Comparison of ENCODE assay signal across 23 cellular contexts in genomic region chr7:5291301-5291700, GRCh38. TPM values are rescaled to one million over a fixed set of nuclear protein-coding genes. Genes with fewer than 3 reads are reported as not detected.
DNase-seq lines count a peak whose midpoint lies in the region; ATAC-seq, FAIRE-seq and TF ChIP-seq lines count a peak whose summit lies in the region.
"Had no signal": no experiment of that assay in that cellular context is flagged by ENCODE, and none has a peak within 500 bp of the region (broad histone marks: within the 10 kb centered on the region; RNA-seq: fewer than 3 reads in every experiment).

No MANE protein-coding gene starts in this region.

- H3K4me3 ChIP-seq in HepG2 (replicated peaks in 1 of 3; ENCODE audit: insufficient read depth in 1 of 3, low read depth in 2 of 3, low read length in 3 of 3) (no peak overlapping the region), right lobe of liver (no peak overlapping the region), H7 (ENCODE audit: insufficient read depth, low read depth, low read length) (no peak overlapping the region), K562 (no peak overlapping the region), osteoblast (ENCODE audit: insufficient read depth, low read length) (no peak overlapping the region), esophagus squamous epithelium (no peak overlapping the region), tibial artery (no peak overlapping the region)
- H3K4me3 ChIP-seq: BLaER1 treated with 17β-estradiol and CSF1 and Interleukin-3, amounts not matched to agents 10 nM and 100 nM; GM12878 had no signal

- H3K27me3 ChIP-seq in HepG2 (ENCODE audit: control insufficient read depth in 1 of 2, insufficient read depth in 2 of 2, low read length in 2 of 2) (no peaks in the 10 kb centered on the region), right lobe of liver (no peaks in the 10 kb centered on the region), H7 (ENCODE audit: control insufficient read depth, insufficient read depth, low read length) (no peaks in the 10 kb centered on the region), K562 (ENCODE audit: control insufficient read depth in 2 of 2, insufficient read depth in 2 of 2, low read length in 2 of 2) (no peaks in the 10 kb centered on the region), osteoblast (ENCODE audit: insufficient read depth, low read length) (no peaks in the 10 kb centered on the region), esophagus squamous epithelium (peaks cover 0 to 13% (median 0%) of the 10 kb centered on the region in 4 donors), tibial artery (peaks cover 0 to 28% of the 10 kb centered on the region in 2 donors)
- H3K27me3 ChIP-seq: BLaER1 treated with 17β-estradiol and CSF1 and Interleukin-3, amounts not matched to agents 10 nM and 100 nM had no signal

- no peak overlapping the region for H3K9ac ChIP-seq in HepG2 (ENCODE audit: insufficient read depth, low read depth, low read length)
- H3K9ac ChIP-seq in K562 (ENCODE audit: insufficient read depth in 1 of 2, low read depth in 2 of 2, low read length in 2 of 2), result no peak overlapping the region
- H3K9ac ChIP-seq: BLaER1 treated with 17β-estradiol and CSF1 and Interleukin-3, amounts not matched to agents 10 nM and 100 nM had no signal

- H2AFZ ChIP-seq in HepG2 (ENCODE audit: low read length) (no peak overlapping the region), K562 (ENCODE audit: low read depth, low read length) (no peak overlapping the region), osteoblast (ENCODE audit: low read length) (no peak overlapping the region)

- H3K36me3 ChIP-seq in HepG2 (replicated peaks in 1 of 2; ENCODE audit: control insufficient read depth in 1 of 2, insufficient read depth in 2 of 2, low read length in 2 of 2) (peaks cover 6 to 15% of the 10 kb centered on the region in 2 experiments; a peak in 4 of 5 replicates), right lobe of liver (no peaks in the 10 kb centered on the region), H7 (replicated peaks; ENCODE audit: control insufficient read depth, insufficient read depth, low read length) (no peaks in the 10 kb centered on the region), K562 (ENCODE audit: control insufficient read depth, insufficient read depth, low read length) (no peaks in the 10 kb centered on the region), osteoblast (ENCODE audit: insufficient read depth, low read length) (no peaks in the 10 kb centered on the region), esophagus squamous epithelium (no peaks in the 10 kb centered on the region), tibial artery (no peaks in the 10 kb centered on the region)

- no peak for TF ChIP-seq POLR2A in HepG2 (IDR thresholded peaks at IDR 0.05; ENCODE audit: insufficient read depth in 1 of 2, low read depth in 2 of 2, low read length in 2 of 2)
- TF ChIP-seq POLR2A in right lobe of liver (IDR thresholded peaks at IDR 0.05), result no peak
- no peak for TF ChIP-seq POLR2A in K562 (conservative IDR thresholded peaks at IDR 0.05)
- no peak for TF ChIP-seq POLR2A in esophagus squamous epithelium (IDR thresholded peaks at IDR 0.05)

- TF ChIP-seq RAD21 in HepG2 (CRISPR knock-in tag; IDR thresholded peaks at IDR 0.05) (no peak), K562 (CRISPR knock-in tag; conservative IDR thresholded peaks at IDR 0.05 in 1 of 2, IDR thresholded peaks at IDR 0.05 in 1 of 2) (no peak)

- POLR2A ChIA-PET in HepG2 (lab: Yijun Ruan, JAX), result no interaction called here
- POLR2A ChIA-PET in K562 (lab: Yijun Ruan, JAX), result interaction anchor here (0.6 to 1.0 kb wide), 2 partner anchors 13 to 36 kb away, joined by 3 read pairs; no protein-coding TSS in a partner anchor

- peaks cover 23% of the 10 kb centered on the region for H3K4me1 ChIP-seq in HepG2 (ENCODE audit: insufficient read depth, low read length)
- no peaks in the 10 kb centered on the region for H3K4me1 ChIP-seq in right lobe of liver
- peaks cover 0 to 30% of the 10 kb centered on the region in 2 experiments; a peak in 2 of 5 replicates for H3K4me1 ChIP-seq in K562 (replicated peaks in 1 of 2; ENCODE audit: control insufficient read depth in 2 of 2, insufficient read depth in 2 of 2, low read length in 2 of 2)
- H3K4me1 ChIP-seq in osteoblast (ENCODE audit: insufficient read depth, low read length), result no peaks in the 10 kb centered on the region
- H3K4me1 ChIP-seq in esophagus squamous epithelium, result no peaks in the 10 kb centered on the region
- no peaks in the 10 kb centered on the region for H3K4me1 ChIP-seq in tibial artery
- H3K4me1 ChIP-seq: Caco-2 had no signal

- no peak overlapping the region for H3K4me2 ChIP-seq in HepG2 (ENCODE audit: low read depth, low read length)
- H3K4me2 ChIP-seq in K562 (ENCODE audit: insufficient read depth, low read length), result no peak overlapping the region
- H3K4me2 ChIP-seq in osteoblast (ENCODE audit: insufficient read depth, low read length), result no peak overlapping the region
- H3K4me2 ChIP-seq: BLaER1 treated with 17β-estradiol and CSF1 and Interleukin-3, amounts not matched to agents 10 nM and 100 nM had no signal

- TF ChIP-seq EP300 in HepG2 (IDR thresholded peaks at IDR 0.05; ENCODE audit: low read depth in 2 of 2, low read length in 2 of 2) (no peak), HepG2 (CRISPR knock-in tag; IDR thresholded peaks at IDR 0.05; ENCODE audit: borderline replicate concordance) (no peak), K562 (IDR thresholded peaks at IDR 0.05; ENCODE audit: low read length) (no peak)

- H3K79me2 ChIP-seq in HepG2 (ENCODE audit: insufficient read depth, low read length) (no peaks in the 10 kb centered on the region), K562 (ENCODE audit: control insufficient read depth, insufficient read depth, low read length) (no peaks in the 10 kb centered on the region), osteoblast (ENCODE audit: insufficient read depth, low read length) (no peaks in the 10 kb centered on the region)

- peak overlapping the region; percentile 18 for H3K27ac ChIP-seq in HepG2 (ENCODE audit: extremely low read length, insufficient read depth, low read length)
- no peak overlapping the region for H3K27ac ChIP-seq in right lobe of liver
- H3K27ac ChIP-seq in K562 (ENCODE audit: extremely low read depth, low read depth, low read length), result no peak overlapping the region
- H3K27ac ChIP-seq in osteoblast (ENCODE audit: low read depth, low read length), result no peak overlapping the region
- H3K27ac ChIP-seq in esophagus squamous epithelium, result no peak overlapping the region
- no peak overlapping the region for H3K27ac ChIP-seq in tibial artery
- H3K27ac ChIP-seq: BLaER1 treated with 17β-estradiol and CSF1 and Interleukin-3, amounts not matched to agents 10 nM and 100 nM; C4-2B had no signal

- CTCF ChIA-PET in HepG2 (lab: Yijun Ruan, JAX; ENCODE audit: low intra/inter-chr PET ratio, low total read pairs) (no interaction called here), K562 (lab: Yijun Ruan, JAX; ENCODE audit: low intra/inter-chr PET ratio) (no interaction called here)

- in situ Hi-C loops in HepG2 (cut with HindIII; ENCODE audit: extremely low pct_ligation_motif_present, low pct_unique_long_range_greater_than_20kb), result no loop called here
- in situ Hi-C loops in K562 (cut with MboI), result no loop called here

- BruUV-seq in HepG2 (replicated peaks; lab: Mats Ljungman, UMichigan) (no TSS peak), K562 (replicated peaks; lab: Mats Ljungman, UMichigan) (no TSS peak)

- 95% methylated on average over 7 of the region's 8 CpGs for WGBS in HepG2 (ENCODE audit: low lambda C conversion rate)
- WGBS in right lobe of liver (ENCODE audit: insufficient coverage, low coverage, low lambda C conversion rate, missing lambda C conversion rate), result 80% methylated on average over 1 of the region's 8 CpGs
- WGBS in K562 (ENCODE audit: insufficient coverage, low coverage, missing lambda C conversion rate), result 14% methylated on average over 7 of the region's 8 CpGs
- 69 to 72% methylated on average over 7 of the region's 8 CpGs for WGBS in esophagus squamous epithelium, 2 donors

- FAIRE-seq in HepG2 (lab: Jason Lieb, UNC) (no peak), K562 (lab: Jason Lieb, UNC) (no peak)
- FAIRE-seq: A204.1, D721Med, G401.6, GM12878, GM12892, GM18507 had no signal

- DNase-seq in HepG2 (ENCODE audit: low spot score) (no peak), right lobe of liver (no peak), H7 (peak; percentile 23), K562 (ENCODE audit: extremely low read depth in 1 of 4, low spot score in 3 of 4) (no peak), osteoblast (ENCODE audit: insufficient read length, low spot score, missing footprints) (peak; percentile 48), esophagus squamous epithelium (lab: John Stamatoyannopoulos, UW) (no peak), tibial artery (no peak)
- DNase-seq: 8988T; AML-193; Caco-2; Calu3; CD4-positive, alpha-beta T cell; CD8-positive, alpha-beta T cell; DMS79 treated with DMSO at 0.1 percent for 48 hours had no signal

- TF ChIP-seq CTCF in HepG2 (CRISPR knock-in tag; IDR thresholded peaks at IDR 0.05), result no peak
- no peak for TF ChIP-seq CTCF in right lobe of liver (IDR thresholded peaks at IDR 0.05)
- no peak for TF ChIP-seq CTCF in K562 (IDR thresholded peaks at IDR 0.05 in 2 of 3, conservative IDR thresholded peaks at IDR 0.05 in 1 of 3; ENCODE audit: insufficient read depth in 2 of 3, low read depth in 1 of 3, low read length in 3 of 3)
- no peak for TF ChIP-seq CTCF in osteoblast (IDR thresholded peaks at IDR 0.05; ENCODE audit: extremely low read depth, low read depth, low read length)
- TF ChIP-seq CTCF in esophagus squamous epithelium (IDR thresholded peaks at IDR 0.05), result no peak
- TF ChIP-seq CTCF in tibial artery (IDR thresholded peaks at IDR 0.05), result no peak

- H3K9me3 ChIP-seq in HepG2 (ENCODE audit: low read length) (no peaks in the 10 kb centered on the region), right lobe of liver (no peaks in the 10 kb centered on the region), K562 (replicated peaks; ENCODE audit: control insufficient read depth, insufficient read depth, low read depth, low read length) (no peaks in the 10 kb centered on the region), osteoblast (ENCODE audit: low read depth, low read length) (peaks cover 2% of the 10 kb centered on the region), esophagus squamous epithelium (no peaks in the 10 kb centered on the region), tibial artery (no peaks in the 10 kb centered on the region)
- H3K9me3 ChIP-seq: Caco-2 had no signal

- intact Hi-C loops in HepG2 (cut with micrococcal nuclease; ENCODE audit: unreplicated experiment), result no loop called here
- intact Hi-C loops in right lobe of liver (cut with DNase I), result no loop called here
- intact Hi-C loops in K562 (cut with micrococcal nuclease), result no loop called here
- intact Hi-C loops in esophagus squamous epithelium (cut with DNase I), result no loop called here
- intact Hi-C loops in tibial artery (cut with DNase I; ENCODE audit: low total_unique reads), result no loop called here

- no peaks in the 10 kb centered on the region for H4K20me1 ChIP-seq in HepG2 (ENCODE audit: insufficient read depth, low read length)
- H4K20me1 ChIP-seq in K562 (replicated peaks; ENCODE audit: control insufficient read depth, insufficient read depth, low read length), result no peaks in the 10 kb centered on the region
- no peaks in the 10 kb centered on the region for H4K20me1 ChIP-seq in osteoblast (ENCODE audit: insufficient read depth, low read length)

- H3K9me1 ChIP-seq in K562 (ENCODE audit: control insufficient read depth, insufficient read depth, low read length), result no peaks in the 10 kb centered on the region

- no peak for ATAC-seq in HepG2
- no peak for ATAC-seq in right lobe of liver
- no peak for ATAC-seq in K562
- ATAC-seq in HG02870 (IDR thresholded peaks at IDR 0.05; ENCODE audit: unreplicated experiment), result no peak
- ATAC-seq: CD8-positive, alpha-beta T cell; GM12878 had no signal

RNA-seq across cellular contexts. Expression of gene SLC29A4, which starts 8.6 kb away (rescaled TPM):
- 21.2 and 31.7 TPM in 2 replicates for total RNA-seq in HepG2 (2016; rRNA removed; fragmentation: Illumina TruSeq; extraction: Trizol)
- 33.8 and 34.7 TPM in 2 replicates for total RNA-seq in HepG2 (2016; cell fraction: cytosol; rRNA removed; fragmentation: Illumina TruSeq; extraction: Trizol; ENCODE audit: low read depth)
- total RNA-seq in HepG2 (2016; cell fraction: insoluble cytoplasmic fraction; rRNA removed; fragmentation: Illumina TruSeq; extraction: Trizol), result 18.9 and 30.5 TPM in 2 replicates
- total RNA-seq in HepG2 (2016; cell fraction: membrane; rRNA removed; fragmentation: Illumina TruSeq; extraction: Trizol), result 76.3 and 81.9 TPM in 2 replicates
- total RNA-seq in HepG2 (2016; cell fraction: nucleus; rRNA removed; fragmentation: Illumina TruSeq; extraction: Trizol), result 18.2 and 22.5 TPM in 2 replicates
- polyA plus RNA-seq in HepG2 (2011; rRNA removed), result 29.7 and 53.0 TPM in 2 replicates
- polyA plus RNA-seq in HepG2 (2011; cell fraction: cytosol; rRNA removed), result 23.1 and 35.9 TPM in 2 replicates
- 110 and 117 TPM in 2 replicates for polyA plus RNA-seq in HepG2 (2011; cell fraction: nucleus; rRNA removed)
- 21.6 and 26.5 TPM in 2 replicates for polyA plus RNA-seq in HepG2 (2012)
- polyA plus RNA-seq in HepG2 (2016; cell fraction: cytosol; fragmentation: Illumina TruSeq; extraction: Trizol; ENCODE audit: low read depth), result 78.6 and 80.2 TPM in 2 replicates
- polyA plus RNA-seq in HepG2 (2016; cell fraction: insoluble cytoplasmic fraction; fragmentation: Illumina TruSeq; extraction: Trizol; ENCODE audit: low read depth), result 31.0 and 42.3 TPM in 2 replicates
- polyA plus RNA-seq in HepG2 (2016; cell fraction: membrane; fragmentation: Illumina TruSeq; extraction: Trizol; ENCODE audit: low read depth), result 113 and 128 TPM in 2 replicates
- 57.1 and 65.3 TPM in 2 replicates for polyA plus RNA-seq in HepG2 (2016; cell fraction: nucleus; fragmentation: Illumina TruSeq; extraction: Trizol; ENCODE audit: insufficient read depth, low read depth)
- 1.5 and 136 TPM in 2 replicates for polyA minus RNA-seq in HepG2 (2011; rRNA and poly(A)+ RNA removed; ENCODE audit: low replicate concordance)
- 23.7 and 26.6 TPM in 2 replicates for polyA minus RNA-seq in HepG2 (2011; cell fraction: cytosol; rRNA and poly(A)+ RNA removed)
- 20.0 and 25.2 TPM in 2 replicates for polyA minus RNA-seq in HepG2 (2011; cell fraction: nucleus; rRNA and poly(A)+ RNA removed)
- total RNA-seq in right lobe of liver, result 1 to 10 TPM; 1.5 to 7.7 (median 3.9) TPM
- total RNA-seq in H7 (2014; rRNA removed; shearing (Covaris generic)), result 15.7 and 16.5 TPM in 2 replicates
- 2.7 and 9.3 TPM in 2 replicates for total RNA-seq in K562 (2011; cell fraction: chromatin; rRNA removed; ENCODE audit: low replicate concordance)
- 2.4 and 3.3 TPM in 2 replicates for total RNA-seq in K562 (2011; cell fraction: nucleolus; rRNA removed)
- total RNA-seq in K562 (2011; cell fraction: nucleoplasm; rRNA removed), result 3.4 and 3.6 TPM in 2 replicates
- 0.77 and 2.3 TPM in 2 replicates for total RNA-seq in K562 (2014; rRNA removed)
- total RNA-seq in K562 (2014; rRNA removed; fragmentation: Illumina TruSeq; extraction: Trizol), result 0.03 and 0.29 TPM in 2 replicates
- 0.14 and 0.19 TPM in 2 replicates for total RNA-seq in K562 (2015; rRNA removed; fragmentation: Illumina TruSeq; extraction: Trizol)
- total RNA-seq in K562 (2021), result 1.2 and 1.4 TPM in 2 replicates
- polyA plus RNA-seq in K562 (2011; rRNA removed), result 1.1 and 1.2 TPM in 2 replicates
- polyA plus RNA-seq in K562 (2011; cell fraction: cytosol; rRNA removed), result 0.80 and 4.7 TPM in 2 replicates
- polyA plus RNA-seq in K562 (2011; cell fraction: nucleus; rRNA removed), result 1.7 and 4.8 TPM in 2 replicates
- 0.60 and 0.78 TPM in 2 replicates for polyA plus RNA-seq in K562 (2012)
- 0.37 and 1.1 TPM in 2 replicates for polyA plus RNA-seq in K562 (2014; fragmentation: Illumina TruSeq; extraction: Trizol)
- polyA plus RNA-seq in K562 (2014; fragmentation: Nextera tagmentation; extraction: Ambion mirVana), result under 1 TPM; 0.01 to 0.03 TPM
- 0.82 and 1.2 TPM in 2 replicates for polyA plus RNA-seq in K562 (2014; rRNA removed)
- 0.36 and 2.3 TPM in 2 replicates for polyA minus RNA-seq in K562 (2011; rRNA and poly(A)+ RNA removed)
- 0.86 and 4.1 TPM in 2 replicates for polyA minus RNA-seq in K562 (2011; cell fraction: cytosol; rRNA and poly(A)+ RNA removed)
- polyA minus RNA-seq in K562 (2011; cell fraction: nucleus; rRNA and poly(A)+ RNA removed), result 0.44 and 0.54 TPM in 2 replicates
- total RNA-seq in osteoblast, result 0.88 and 1.1 TPM in 2 replicates
- under 1 TPM in 3 of 4 donors, not detected in 1; 0.44 to 0.57 (median 0.53) TPM for total RNA-seq in esophagus squamous epithelium

Comparison
In these comparisons a context has a peak if more than half of its experiments do, and no peak if none do; other contexts are left out.
1. DNase-seq: peak in H7 (single experiment) and osteoblast (single experiment); none in HepG2 (single experiment), right lobe of liver (0 of 3), K562 (0 of 4), esophagus squamous epithelium (single experiment) and tibial artery (0 of 2).
2. Of the 241 proteins assayed by ChIP-seq in both HepG2 and K562: peak only in HepG2: ZFP91; only in K562: ZFP36; in both: none; in neither: 239.